1 cellular context compared by ENCODE assay signal in the genomic region with DNA sequence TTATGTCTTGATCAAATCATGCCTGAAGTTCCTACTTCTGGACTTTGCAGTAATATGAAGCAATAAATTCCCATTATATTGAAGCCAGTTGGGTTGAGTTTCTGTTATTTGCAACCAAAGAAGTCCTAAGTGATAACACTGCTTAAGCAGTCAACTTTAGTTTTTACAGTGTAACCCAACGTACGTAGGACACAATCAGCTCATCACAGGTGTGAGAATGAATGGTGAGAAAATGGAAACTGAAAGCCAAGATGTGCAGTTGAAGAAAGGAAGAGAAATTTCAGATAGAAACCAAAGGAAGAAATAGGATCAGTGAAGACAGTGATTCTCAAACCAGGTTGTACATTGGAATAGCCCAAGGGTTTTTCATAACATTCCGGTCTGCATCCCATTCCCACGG.
TF ChIP-seq lines count a peak whose summit lies in the region.

No MANE protein-coding gene starts in this region.

TF ChIP-seq in WTC11, 78 proteins besides CTCF, POLR2A, EP300 and RAD21 (continued from another document):
- TF ChIP-seq JUN (CRISPR knock-in tag; IDR thresholded peaks at IDR 0.05): no peak
- no peak for TF ChIP-seq CREB1 (CRISPR knock-in tag; IDR thresholded peaks at IDR 0.05)
- no peak for TF ChIP-seq TP53 (CRISPR knock-in tag; IDR thresholded peaks at IDR 0.05)
- TF ChIP-seq, protein P1, sequence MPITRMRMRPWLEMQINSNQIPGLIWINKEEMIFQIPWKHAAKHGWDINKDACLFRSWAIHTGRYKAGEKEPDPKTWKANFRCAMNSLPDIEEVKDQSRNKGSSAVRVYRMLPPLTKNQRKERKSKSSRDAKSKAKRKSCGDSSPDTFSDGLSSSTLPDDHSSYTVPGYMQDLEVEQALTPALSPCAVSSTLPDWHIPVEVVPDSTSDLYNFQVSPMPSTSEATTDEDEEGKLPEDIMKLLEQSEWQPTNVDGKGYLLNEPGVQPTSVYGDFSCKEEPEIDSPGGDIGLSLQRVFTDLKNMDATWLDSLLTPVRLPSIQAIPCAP (CRISPR knock-in tag; IDR thresholded peaks at IDR 0.05): no peak
- TF ChIP-seq, protein P2, sequence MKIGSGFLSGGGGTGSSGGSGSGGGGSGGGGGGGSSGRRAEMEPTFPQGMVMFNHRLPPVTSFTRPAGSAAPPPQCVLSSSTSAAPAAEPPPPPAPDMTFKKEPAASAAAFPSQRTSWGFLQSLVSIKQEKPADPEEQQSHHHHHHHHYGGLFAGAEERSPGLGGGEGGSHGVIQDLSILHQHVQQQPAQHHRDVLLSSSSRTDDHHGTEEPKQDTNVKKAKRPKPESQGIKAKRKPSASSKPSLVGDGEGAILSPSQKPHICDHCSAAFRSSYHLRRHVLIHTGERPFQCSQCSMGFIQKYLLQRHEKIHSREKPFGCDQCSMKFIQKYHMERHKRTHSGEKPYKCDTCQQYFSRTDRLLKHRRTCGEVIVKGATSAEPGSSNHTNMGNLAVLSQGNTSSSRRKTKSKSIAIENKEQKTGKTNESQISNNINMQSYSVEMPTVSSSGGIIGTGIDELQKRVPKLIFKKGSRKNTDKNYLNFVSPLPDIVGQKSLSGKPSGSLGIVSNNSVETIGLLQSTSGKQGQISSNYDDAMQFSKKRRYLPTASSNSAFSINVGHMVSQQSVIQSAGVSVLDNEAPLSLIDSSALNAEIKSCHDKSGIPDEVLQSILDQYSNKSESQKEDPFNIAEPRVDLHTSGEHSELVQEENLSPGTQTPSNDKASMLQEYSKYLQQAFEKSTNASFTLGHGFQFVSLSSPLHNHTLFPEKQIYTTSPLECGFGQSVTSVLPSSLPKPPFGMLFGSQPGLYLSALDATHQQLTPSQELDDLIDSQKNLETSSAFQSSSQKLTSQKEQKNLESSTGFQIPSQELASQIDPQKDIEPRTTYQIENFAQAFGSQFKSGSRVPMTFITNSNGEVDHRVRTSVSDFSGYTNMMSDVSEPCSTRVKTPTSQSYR (CRISPR knock-in tag; IDR thresholded peaks at IDR 0.05): no peak
- TF ChIP-seq ESRRA (CRISPR knock-in tag; IDR thresholded peaks at IDR 0.05; ENCODE audit: borderline replicate concordance): no peak
- TF ChIP-seq GABPB1 (CRISPR knock-in tag; IDR thresholded peaks at IDR 0.05): no peak
- TF ChIP-seq ZNF416 (CRISPR knock-in tag; IDR thresholded peaks at IDR 0.05): no peak
- TF ChIP-seq TCF7 (CRISPR knock-in tag; IDR thresholded peaks at IDR 0.05; ENCODE audit: low read depth): no peak
- no peak for TF ChIP-seq ETV6 (CRISPR knock-in tag; IDR thresholded peaks at IDR 0.05)
